In the genomic region with DNA sequence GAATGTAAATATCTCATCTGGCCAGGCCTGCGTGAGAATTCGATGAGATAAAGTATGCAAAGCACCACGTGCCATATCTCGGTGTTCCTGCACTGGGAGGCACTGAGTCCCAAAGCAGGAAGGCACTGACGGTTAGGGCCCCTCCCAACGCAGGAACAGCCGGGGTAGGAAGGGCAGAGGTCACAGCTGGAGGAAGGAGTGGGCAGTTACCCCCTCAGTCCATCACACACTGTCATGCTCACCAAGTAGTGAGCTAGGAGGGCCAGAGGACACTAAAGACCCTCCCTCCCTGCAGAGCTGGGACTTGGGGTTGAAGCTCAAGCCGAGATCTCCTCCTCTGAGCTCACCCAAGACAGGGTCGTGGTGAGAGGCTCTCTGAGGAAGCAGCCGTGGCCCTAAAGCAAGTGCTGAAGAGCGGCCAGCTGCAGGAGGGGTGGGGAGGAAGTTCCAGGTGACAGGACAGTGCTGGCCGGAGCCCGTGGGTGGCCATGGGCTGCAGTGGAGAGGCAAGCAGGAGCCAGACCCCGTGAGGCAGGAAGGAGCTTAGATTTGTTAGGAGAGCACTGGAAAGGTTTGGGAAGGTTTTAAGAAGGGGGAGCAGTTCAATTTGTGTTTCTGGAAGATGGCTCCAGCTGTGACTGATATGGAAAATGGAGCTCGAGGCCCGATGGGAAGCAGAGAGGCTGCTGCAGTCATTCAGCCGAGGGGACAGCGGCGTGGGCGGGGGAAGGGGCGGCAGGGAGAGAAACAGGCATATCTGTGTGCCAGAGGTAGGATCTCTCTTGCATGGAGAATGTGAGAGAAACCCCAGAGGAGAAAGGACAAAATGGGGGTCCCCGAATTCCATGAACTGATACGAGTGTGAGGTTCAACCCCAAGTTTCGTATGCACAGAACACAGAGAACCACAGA, we compare ENCODE assay signal across 17 cellular contexts. TPM values are rescaled to one million over a fixed set of nuclear protein-coding genes. Genes with fewer than 3 reads are reported as not detected.
DNase-seq lines count a peak whose midpoint lies in the region; ATAC-seq and TF ChIP-seq lines count a peak whose summit lies in the region.
"Had no signal": no experiment of that assay in that cellular context is flagged by ENCODE, and none has a peak within 500 bp of the region (broad histone marks: within the 10 kb centered on the region; RNA-seq: fewer than 3 reads in every experiment).

No MANE protein-coding gene starts in this region.

- intact Hi-C loops in left ventricle myocardium superior (cut with micrococcal nuclease), result no loop called here

- H4K20me1 ChIP-seq in osteoblast (ENCODE audit: insufficient read depth, low read length), result no peaks in the 10 kb centered on the region

- H3K27ac ChIP-seq in osteoblast (ENCODE audit: low read depth, low read length), result no peak overlapping the region
- H3K27ac ChIP-seq in tibial nerve, result no peak overlapping the region
- H3K27ac ChIP-seq: body of pancreas had no signal

- H3K27me3 Mint-ChIP-seq in WTC11 (ENCODE audit: low read depth), result no peaks in the 10 kb centered on the region
- H3K27me3 Mint-ChIP-seq: naive thymus-derived CD8-positive, alpha-beta T cell had no signal

- H3K36me3 ChIP-seq in osteoblast (ENCODE audit: insufficient read depth, low read length) (no peaks in the 10 kb centered on the region), tibial nerve (no peaks in the 10 kb centered on the region)

- H3K4me2 ChIP-seq in osteoblast (ENCODE audit: insufficient read depth, low read length), result no peak overlapping the region

- H2AFZ ChIP-seq in osteoblast (ENCODE audit: low read length), result no peak overlapping the region

- peak overlapping the region; percentile 54 for H3K27ac Mint-ChIP-seq in WTC11
- H3K27ac Mint-ChIP-seq: T-helper 1 cell treated with Interleukin-12 subunit alpha and Interleukin-12 subunit beta and Interleukin-4 antibody, amounts not matched to agents 30 μg/mL and 1 μg/mL, for 36 hours had no signal

- H3K4me1 Mint-ChIP-seq in WTC11, result peaks cover 4% of the 10 kb centered on the region; the same call in 1 of the 2 replicates

- 56 to 57% methylated on average over 24 of the region's 24 CpGs for WGBS in tibial nerve, 2 donors

- POLR2A ChIA-PET in WTC11 (lab: Charles Lee), result no interaction called here

- H3K4me3 Mint-ChIP-seq in WTC11, result no peak overlapping the region
- H3K4me3 Mint-ChIP-seq: naive thymus-derived CD8-positive, alpha-beta T cell; T-helper 1 cell treated with Interleukin-12 subunit alpha and Interleukin-12 subunit beta and Interleukin-4 antibody, amounts not matched to agents 30 μg/mL and 1 μg/mL, for 36 hours had no signal

- peak in 72 of 76 experiments; percentile 14 to 83 (median 61) for DNase-seq in HUDEP-2 (lab: John Stamatoyannopoulos, UW; ENCODE audit: unreplicated experiment in 76 of 76)
- DNase-seq in WTC11 (ENCODE audit: low spot score), result no peak
- no peak for DNase-seq in left ventricle myocardium superior
- DNase-seq in osteoblast (ENCODE audit: insufficient read length, low spot score, missing footprints), result peak; percentile 58
- no peak for DNase-seq in tibial nerve (ENCODE audit: low spot score in 2 of 2)
- DNase-seq in DMS79 treated with DMSO at 0.1 percent for 48 hours (lab: John Stamatoyannopoulos, UW), result no peak
- no peak for DNase-seq in A172 (ENCODE audit: low spot score)
- DNase-seq: body of pancreas; hypothalamus; naive thymus-derived CD8-positive, alpha-beta T cell; NCI-H146; NCI-H345; SHP77 had no signal

- H3K9me3 ChIP-seq in osteoblast (ENCODE audit: low read depth, low read length) (no peaks in the 10 kb centered on the region), tibial nerve (peaks cover 0 to 21% (median 2%) of the 10 kb centered on the region in 4 donors)
- H3K9me3 ChIP-seq: body of pancreas had no signal

- TF ChIP-seq CTCF in WTC11 (IDR thresholded peaks at IDR 0.05), result no peak
- no peak for TF ChIP-seq CTCF in osteoblast (IDR thresholded peaks at IDR 0.05; ENCODE audit: extremely low read depth, low read depth, low read length)
- TF ChIP-seq CTCF in tibial nerve (IDR thresholded peaks at IDR 0.05), result no peak

- no peak for TF ChIP-seq POLR2A in tibial nerve (IDR thresholded peaks at IDR 0.05)

- CTCF ChIA-PET in WTC11 (lab: Charles Lee), result interaction anchor here (1.4 kb wide), 1 partner anchor 34 kb away, joined by 6 read pairs; no protein-coding TSS in a partner anchor

- no peaks in the 10 kb centered on the region for H3K79me2 ChIP-seq in osteoblast (ENCODE audit: insufficient read depth, low read length)

- H3K36me3 Mint-ChIP-seq in WTC11, result peaks cover 17% of the 10 kb centered on the region

- H3K4me1 ChIP-seq in osteoblast (ENCODE audit: insufficient read depth, low read length), result no peaks in the 10 kb centered on the region
- no peaks in the 10 kb centered on the region for H3K4me1 ChIP-seq in tibial nerve
- H3K4me1 ChIP-seq: body of pancreas had no signal

- no peak overlapping the region for H3K4me3 ChIP-seq in osteoblast (ENCODE audit: insufficient read depth, low read length)
- H3K4me3 ChIP-seq in tibial nerve, result no peak overlapping the region
- H3K4me3 ChIP-seq: body of pancreas, dorsolateral prefrontal cortex had no signal

- TF ChIP-seq EP300 in tibial nerve (IDR thresholded peaks at IDR 0.05), result no peak

- no peaks in the 10 kb centered on the region for H3K27me3 ChIP-seq in osteoblast (ENCODE audit: insufficient read depth, low read length)
- H3K27me3 ChIP-seq in tibial nerve, result no peaks in the 10 kb centered on the region
- H3K27me3 ChIP-seq: body of pancreas, dorsolateral prefrontal cortex had no signal

- no peak for ATAC-seq in WTC11
- ATAC-seq in left ventricle myocardium superior, result peak; percentile 59
- ATAC-seq in HG02759 (IDR thresholded peaks at IDR 0.05; ENCODE audit: unreplicated experiment), result no peak
- ATAC-seq: activated naive CD4-positive, alpha-beta T cell treated with anti-CD3 and anti-CD28 coated beads, Interleukin-2, amount 50 U/mL, for 72 hours; body of pancreas; naive thymus-derived CD8-positive, alpha-beta T cell had no signal

- peaks cover 14% of the 10 kb centered on the region for H3K9me3 Mint-ChIP-seq in WTC11

TF ChIP-seq in WTC11, 78 proteins besides CTCF, POLR2A, EP300 and RAD21 (continues in another document):
- TF ChIP-seq NR2C2 (CRISPR knock-in tag; IDR thresholded peaks at IDR 0.05) (no peak), ZNF219 (CRISPR knock-in tag; IDR thresholded peaks at IDR 0.05; ENCODE audit: borderline replicate concordance) (no peak), FOXK1 (CRISPR knock-in tag; IDR thresholded peaks at IDR 0.05) (no peak), NFYB (CRISPR knock-in tag; conservative IDR thresholded peaks at IDR 0.05; ENCODE audit: low read depth) (no peak), ZNF671 (CRISPR knock-in tag; IDR thresholded peaks at IDR 0.05) (no peak)
- TF ChIP-seq, protein P1, sequence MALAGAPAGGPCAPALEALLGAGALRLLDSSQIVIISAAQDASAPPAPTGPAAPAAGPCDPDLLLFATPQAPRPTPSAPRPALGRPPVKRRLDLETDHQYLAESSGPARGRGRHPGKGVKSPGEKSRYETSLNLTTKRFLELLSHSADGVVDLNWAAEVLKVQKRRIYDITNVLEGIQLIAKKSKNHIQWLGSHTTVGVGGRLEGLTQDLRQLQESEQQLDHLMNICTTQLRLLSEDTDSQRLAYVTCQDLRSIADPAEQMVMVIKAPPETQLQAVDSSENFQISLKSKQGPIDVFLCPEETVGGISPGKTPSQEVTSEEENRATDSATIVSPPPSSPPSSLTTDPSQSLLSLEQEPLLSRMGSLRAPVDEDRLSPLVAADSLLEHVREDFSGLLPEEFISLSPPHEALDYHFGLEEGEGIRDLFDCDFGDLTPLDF (CRISPR knock-in tag; IDR thresholded peaks at IDR 0.05), result no peak
- TF ChIP-seq, protein P2, sequence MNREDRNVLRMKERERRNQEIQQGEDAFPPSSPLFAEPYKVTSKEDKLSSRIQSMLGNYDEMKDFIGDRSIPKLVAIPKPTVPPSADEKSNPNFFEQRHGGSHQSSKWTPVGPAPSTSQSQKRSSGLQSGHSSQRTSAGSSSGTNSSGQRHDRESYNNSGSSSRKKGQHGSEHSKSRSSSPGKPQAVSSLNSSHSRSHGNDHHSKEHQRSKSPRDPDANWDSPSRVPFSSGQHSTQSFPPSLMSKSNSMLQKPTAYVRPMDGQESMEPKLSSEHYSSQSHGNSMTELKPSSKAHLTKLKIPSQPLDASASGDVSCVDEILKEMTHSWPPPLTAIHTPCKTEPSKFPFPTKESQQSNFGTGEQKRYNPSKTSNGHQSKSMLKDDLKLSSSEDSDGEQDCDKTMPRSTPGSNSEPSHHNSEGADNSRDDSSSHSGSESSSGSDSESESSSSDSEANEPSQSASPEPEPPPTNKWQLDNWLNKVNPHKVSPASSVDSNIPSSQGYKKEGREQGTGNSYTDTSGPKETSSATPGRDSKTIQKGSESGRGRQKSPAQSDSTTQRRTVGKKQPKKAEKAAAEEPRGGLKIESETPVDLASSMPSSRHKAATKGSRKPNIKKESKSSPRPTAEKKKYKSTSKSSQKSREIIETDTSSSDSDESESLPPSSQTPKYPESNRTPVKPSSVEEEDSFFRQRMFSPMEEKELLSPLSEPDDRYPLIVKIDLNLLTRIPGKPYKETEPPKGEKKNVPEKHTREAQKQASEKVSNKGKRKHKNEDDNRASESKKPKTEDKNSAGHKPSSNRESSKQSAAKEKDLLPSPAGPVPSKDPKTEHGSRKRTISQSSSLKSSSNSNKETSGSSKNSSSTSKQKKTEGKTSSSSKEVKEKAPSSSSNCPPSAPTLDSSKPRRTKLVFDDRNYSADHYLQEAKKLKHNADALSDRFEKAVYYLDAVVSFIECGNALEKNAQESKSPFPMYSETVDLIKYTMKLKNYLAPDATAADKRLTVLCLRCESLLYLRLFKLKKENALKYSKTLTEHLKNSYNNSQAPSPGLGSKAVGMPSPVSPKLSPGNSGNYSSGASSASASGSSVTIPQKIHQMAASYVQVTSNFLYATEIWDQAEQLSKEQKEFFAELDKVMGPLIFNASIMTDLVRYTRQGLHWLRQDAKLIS (CRISPR knock-in tag; IDR thresholded peaks at IDR 0.05; ENCODE audit: borderline replicate concordance), result no peak

RNA-seq across cellular contexts. Expression of a gene that starts 27.0 kb away (rescaled TPM):
- total RNA-seq in WTC11 (2021) (55.5 to 62.2 TPM (median 56.0 TPM) in 3 replicates), left ventricle myocardium superior (22.8 TPM), osteoblast (19.7 and 22.4 TPM in 2 replicates), tibial nerve (10 to 100 TPM; 26.0 to 56.7 (median 41.6) TPM)
- total RNA-seq in A172 (2014; rRNA removed; shearing (Covaris generic)), result 79.0 and 95.9 TPM in 2 replicates

RNA-seq across cellular contexts. Expression of a gene that starts 27.6 kb away (rescaled TPM):
- total RNA-seq in WTC11 (2021) (40.8 to 44.1 TPM (median 43.6 TPM) in 3 replicates), left ventricle myocardium superior (16.5 TPM), osteoblast (5.9 and 6.5 TPM in 2 replicates), tibial nerve (10 to 100 TPM in 1 of 4 donors, 1 to 10 TPM in 3; 2.7 to 12.3 (median 4.8) TPM)
- 31.0 and 31.3 TPM in 2 replicates for total RNA-seq in A172 (2014; rRNA removed; shearing (Covaris generic))

Comparison
In these comparisons a context has a peak if more than half of its experiments do, and no peak if none do; other contexts are left out.
1. DNase-seq: peak in HUDEP-2 (72 of 76) and osteoblast (single experiment); none in WTC11 (single experiment), left ventricle myocardium superior (single experiment), tibial nerve (0 of 2), DMS79 treated with DMSO at 0.1 percent for 48 hours (single experiment) and A172 (single experiment).